ENCODE assay signal across 1 cellular context in the genomic region with DNA sequence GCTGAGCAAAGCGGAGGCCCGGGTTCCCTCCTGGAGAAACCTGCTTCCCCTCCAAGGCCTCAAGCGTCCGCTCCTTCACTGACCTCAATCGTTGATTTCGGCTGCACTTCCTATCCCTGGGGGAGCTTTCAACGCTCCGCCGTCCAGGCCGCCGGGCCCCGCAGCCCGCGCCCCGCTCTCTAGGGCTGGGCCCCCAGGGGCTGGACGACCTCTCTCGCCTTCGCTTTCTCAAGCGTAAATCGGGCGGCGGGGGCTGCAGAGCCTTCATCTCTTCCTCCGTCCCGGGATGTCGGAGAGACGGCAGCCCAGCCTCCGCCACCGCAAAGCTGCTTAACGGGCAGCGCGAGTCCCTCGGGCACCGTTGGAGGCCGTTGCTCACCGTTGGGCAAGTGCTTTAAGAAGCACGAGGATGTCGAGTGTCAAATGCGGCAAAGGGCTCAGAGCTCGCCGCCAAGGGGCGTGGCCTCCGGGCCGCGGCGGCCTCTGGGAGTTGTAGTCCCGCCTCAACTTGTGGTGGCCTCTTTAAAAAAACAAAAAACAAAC.
TF ChIP-seq lines count a peak whose summit lies in the region.

No MANE protein-coding gene starts in this region.

TF ChIP-seq in K562, 482 proteins besides CTCF, POLR2A, EP300 and RAD21 (continues in another document):
- no peak for TF ChIP-seq CLOCK (CRISPR knock-in tag; IDR thresholded peaks at IDR 0.05; ENCODE audit: borderline replicate concordance)
- TF ChIP-seq ARID3A (IDR thresholded peaks at IDR 0.05; ENCODE audit: borderline replicate concordance, low read depth, low read length), result no peak
- TF ChIP-seq CTBP1 (IDR thresholded peaks at IDR 0.05; ENCODE audit: borderline replicate concordance), result 0 out of 2 replicates have a peak, but pooled peaks have one; percentile 18
- TF ChIP-seq, protein P1, sequence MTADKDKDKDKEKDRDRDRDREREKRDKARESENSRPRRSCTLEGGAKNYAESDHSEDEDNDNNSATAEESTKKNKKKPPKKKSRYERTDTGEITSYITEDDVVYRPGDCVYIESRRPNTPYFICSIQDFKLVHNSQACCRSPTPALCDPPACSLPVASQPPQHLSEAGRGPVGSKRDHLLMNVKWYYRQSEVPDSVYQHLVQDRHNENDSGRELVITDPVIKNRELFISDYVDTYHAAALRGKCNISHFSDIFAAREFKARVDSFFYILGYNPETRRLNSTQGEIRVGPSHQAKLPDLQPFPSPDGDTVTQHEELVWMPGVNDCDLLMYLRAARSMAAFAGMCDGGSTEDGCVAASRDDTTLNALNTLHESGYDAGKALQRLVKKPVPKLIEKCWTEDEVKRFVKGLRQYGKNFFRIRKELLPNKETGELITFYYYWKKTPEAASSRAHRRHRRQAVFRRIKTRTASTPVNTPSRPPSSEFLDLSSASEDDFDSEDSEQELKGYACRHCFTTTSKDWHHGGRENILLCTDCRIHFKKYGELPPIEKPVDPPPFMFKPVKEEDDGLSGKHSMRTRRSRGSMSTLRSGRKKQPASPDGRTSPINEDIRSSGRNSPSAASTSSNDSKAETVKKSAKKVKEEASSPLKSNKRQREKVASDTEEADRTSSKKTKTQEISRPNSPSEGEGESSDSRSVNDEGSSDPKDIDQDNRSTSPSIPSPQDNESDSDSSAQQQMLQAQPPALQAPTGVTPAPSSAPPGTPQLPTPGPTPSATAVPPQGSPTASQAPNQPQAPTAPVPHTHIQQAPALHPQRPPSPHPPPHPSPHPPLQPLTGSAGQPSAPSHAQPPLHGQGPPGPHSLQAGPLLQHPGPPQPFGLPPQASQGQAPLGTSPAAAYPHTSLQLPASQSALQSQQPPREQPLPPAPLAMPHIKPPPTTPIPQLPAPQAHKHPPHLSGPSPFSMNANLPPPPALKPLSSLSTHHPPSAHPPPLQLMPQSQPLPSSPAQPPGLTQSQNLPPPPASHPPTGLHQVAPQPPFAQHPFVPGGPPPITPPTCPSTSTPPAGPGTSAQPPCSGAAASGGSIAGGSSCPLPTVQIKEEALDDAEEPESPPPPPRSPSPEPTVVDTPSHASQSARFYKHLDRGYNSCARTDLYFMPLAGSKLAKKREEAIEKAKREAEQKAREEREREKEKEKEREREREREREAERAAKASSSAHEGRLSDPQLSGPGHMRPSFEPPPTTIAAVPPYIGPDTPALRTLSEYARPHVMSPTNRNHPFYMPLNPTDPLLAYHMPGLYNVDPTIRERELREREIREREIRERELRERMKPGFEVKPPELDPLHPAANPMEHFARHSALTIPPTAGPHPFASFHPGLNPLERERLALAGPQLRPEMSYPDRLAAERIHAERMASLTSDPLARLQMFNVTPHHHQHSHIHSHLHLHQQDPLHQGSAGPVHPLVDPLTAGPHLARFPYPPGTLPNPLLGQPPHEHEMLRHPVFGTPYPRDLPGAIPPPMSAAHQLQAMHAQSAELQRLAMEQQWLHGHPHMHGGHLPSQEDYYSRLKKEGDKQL (CRISPR knock-in tag; IDR thresholded peaks at IDR 0.05; ENCODE audit: borderline replicate concordance), result no peak
- TF ChIP-seq SMARCC2 (IDR thresholded peaks at IDR 0.05; ENCODE audit: low read depth), result no peak
- no peak for TF ChIP-seq ZNF253 (CRISPR knock-in tag; conservative IDR thresholded peaks at IDR 0.05)
- TF ChIP-seq KLF10 (CRISPR knock-in tag; IDR thresholded peaks at IDR 0.05), result no peak
- TF ChIP-seq PTBP1 (IDR thresholded peaks at IDR 0.05; ENCODE audit: low read depth, low read length), result no peak
- TF ChIP-seq NR3C1 (CRISPR knock-in tag; IDR thresholded peaks at IDR 0.05), result no peak
- TF ChIP-seq, protein P2, sequence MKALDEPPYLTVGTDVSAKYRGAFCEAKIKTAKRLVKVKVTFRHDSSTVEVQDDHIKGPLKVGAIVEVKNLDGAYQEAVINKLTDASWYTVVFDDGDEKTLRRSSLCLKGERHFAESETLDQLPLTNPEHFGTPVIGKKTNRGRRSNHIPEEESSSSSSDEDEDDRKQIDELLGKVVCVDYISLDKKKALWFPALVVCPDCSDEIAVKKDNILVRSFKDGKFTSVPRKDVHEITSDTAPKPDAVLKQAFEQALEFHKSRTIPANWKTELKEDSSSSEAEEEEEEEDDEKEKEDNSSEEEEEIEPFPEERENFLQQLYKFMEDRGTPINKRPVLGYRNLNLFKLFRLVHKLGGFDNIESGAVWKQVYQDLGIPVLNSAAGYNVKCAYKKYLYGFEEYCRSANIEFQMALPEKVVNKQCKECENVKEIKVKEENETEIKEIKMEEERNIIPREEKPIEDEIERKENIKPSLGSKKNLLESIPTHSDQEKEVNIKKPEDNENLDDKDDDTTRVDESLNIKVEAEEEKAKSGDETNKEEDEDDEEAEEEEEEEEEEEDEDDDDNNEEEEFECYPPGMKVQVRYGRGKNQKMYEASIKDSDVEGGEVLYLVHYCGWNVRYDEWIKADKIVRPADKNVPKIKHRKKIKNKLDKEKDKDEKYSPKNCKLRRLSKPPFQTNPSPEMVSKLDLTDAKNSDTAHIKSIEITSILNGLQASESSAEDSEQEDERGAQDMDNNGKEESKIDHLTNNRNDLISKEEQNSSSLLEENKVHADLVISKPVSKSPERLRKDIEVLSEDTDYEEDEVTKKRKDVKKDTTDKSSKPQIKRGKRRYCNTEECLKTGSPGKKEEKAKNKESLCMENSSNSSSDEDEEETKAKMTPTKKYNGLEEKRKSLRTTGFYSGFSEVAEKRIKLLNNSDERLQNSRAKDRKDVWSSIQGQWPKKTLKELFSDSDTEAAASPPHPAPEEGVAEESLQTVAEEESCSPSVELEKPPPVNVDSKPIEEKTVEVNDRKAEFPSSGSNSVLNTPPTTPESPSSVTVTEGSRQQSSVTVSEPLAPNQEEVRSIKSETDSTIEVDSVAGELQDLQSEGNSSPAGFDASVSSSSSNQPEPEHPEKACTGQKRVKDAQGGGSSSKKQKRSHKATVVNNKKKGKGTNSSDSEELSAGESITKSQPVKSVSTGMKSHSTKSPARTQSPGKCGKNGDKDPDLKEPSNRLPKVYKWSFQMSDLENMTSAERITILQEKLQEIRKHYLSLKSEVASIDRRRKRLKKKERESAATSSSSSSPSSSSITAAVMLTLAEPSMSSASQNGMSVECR (CRISPR knock-in tag; IDR thresholded peaks at IDR 0.05), result peak; percentile 69
- TF ChIP-seq DEAF1 (CRISPR knock-in tag; IDR thresholded peaks at IDR 0.05), result no peak
- no peak for TF ChIP-seq PURB (CRISPR knock-in tag; IDR thresholded peaks at IDR 0.05; ENCODE audit: low read depth)
- peak in 1 of 2 experiments; percentile 57; a peak in 1 of 3 replicates for TF ChIP-seq CBX3 (IDR thresholded peaks at IDR 0.05; ENCODE audit: borderline replicate concordance in 1 of 2, low read length in 2 of 2)
- TF ChIP-seq ZNF263 (CRISPR knock-in tag; IDR thresholded peaks at IDR 0.05; ENCODE audit: borderline replicate concordance), result peak; percentile 42; the same call in 1 of the 2 replicates
- no peak for TF ChIP-seq PCBP1 (IDR thresholded peaks at IDR 0.05; ENCODE audit: low read depth, low read length, poor library complexity, severe bottlenecking)
- no peak for TF ChIP-seq DMBX1 (CRISPR knock-in tag; IDR thresholded peaks at IDR 0.05; ENCODE audit: borderline replicate concordance)
- TF ChIP-seq HDAC1 (IDR thresholded peaks at IDR 0.05), result peak in 1 of 2 experiments; percentile 78; a peak in 2 of 4 replicates
- TF ChIP-seq, protein P3, sequence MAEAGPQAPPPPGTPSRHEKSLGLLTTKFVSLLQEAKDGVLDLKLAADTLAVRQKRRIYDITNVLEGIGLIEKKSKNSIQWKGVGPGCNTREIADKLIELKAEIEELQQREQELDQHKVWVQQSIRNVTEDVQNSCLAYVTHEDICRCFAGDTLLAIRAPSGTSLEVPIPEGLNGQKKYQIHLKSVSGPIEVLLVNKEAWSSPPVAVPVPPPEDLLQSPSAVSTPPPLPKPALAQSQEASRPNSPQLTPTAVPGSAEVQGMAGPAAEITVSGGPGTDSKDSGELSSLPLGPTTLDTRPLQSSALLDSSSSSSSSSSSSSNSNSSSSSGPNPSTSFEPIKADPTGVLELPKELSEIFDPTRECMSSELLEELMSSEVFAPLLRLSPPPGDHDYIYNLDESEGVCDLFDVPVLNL (CRISPR knock-in tag; IDR thresholded peaks at IDR 0.05; ENCODE audit: low read depth), result no peak
- no peak for TF ChIP-seq NFATC3 (IDR thresholded peaks at IDR 0.05)
- TF ChIP-seq ZNF146 (CRISPR knock-in tag; IDR thresholded peaks at IDR 0.05; ENCODE audit: unreplicated experiment), result no peak
- no peak for TF ChIP-seq PHTF2 (CRISPR knock-in tag; IDR thresholded peaks at IDR 0.05)
- TF ChIP-seq GABPB2 (CRISPR knock-in tag; conservative IDR thresholded peaks at IDR 0.05), result no peak
- no peak for TF ChIP-seq ZNF551 (CRISPR knock-in tag; IDR thresholded peaks at IDR 0.05)
- TF ChIP-seq MEF2A (IDR thresholded peaks at IDR 0.05; ENCODE audit: control insufficient read depth, low read depth, low read length), result no peak
- TF ChIP-seq, protein P4, sequence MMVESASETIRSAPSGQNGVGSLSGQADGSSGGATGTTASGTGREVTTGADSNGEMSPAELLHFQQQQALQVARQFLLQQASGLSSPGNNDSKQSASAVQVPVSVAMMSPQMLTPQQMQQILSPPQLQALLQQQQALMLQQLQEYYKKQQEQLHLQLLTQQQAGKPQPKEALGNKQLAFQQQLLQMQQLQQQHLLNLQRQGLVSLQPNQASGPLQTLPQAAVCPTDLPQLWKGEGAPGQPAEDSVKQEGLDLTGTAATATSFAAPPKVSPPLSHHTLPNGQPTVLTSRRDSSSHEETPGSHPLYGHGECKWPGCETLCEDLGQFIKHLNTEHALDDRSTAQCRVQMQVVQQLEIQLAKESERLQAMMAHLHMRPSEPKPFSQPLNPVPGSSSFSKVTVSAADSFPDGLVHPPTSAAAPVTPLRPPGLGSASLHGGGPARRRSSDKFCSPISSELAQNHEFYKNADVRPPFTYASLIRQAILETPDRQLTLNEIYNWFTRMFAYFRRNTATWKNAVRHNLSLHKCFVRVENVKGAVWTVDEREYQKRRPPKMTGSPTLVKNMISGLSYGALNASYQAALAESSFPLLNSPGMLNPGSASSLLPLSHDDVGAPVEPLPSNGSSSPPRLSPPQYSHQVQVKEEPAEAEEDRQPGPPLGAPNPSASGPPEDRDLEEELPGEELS (CRISPR knock-in tag; IDR thresholded peaks at IDR 0.05; ENCODE audit: borderline replicate concordance), result no peak
- no peak for TF ChIP-seq ZBTB43 (CRISPR knock-in tag; IDR thresholded peaks at IDR 0.05)
